1 cellular context compared by ENCODE assay signal in the genomic region with DNA sequence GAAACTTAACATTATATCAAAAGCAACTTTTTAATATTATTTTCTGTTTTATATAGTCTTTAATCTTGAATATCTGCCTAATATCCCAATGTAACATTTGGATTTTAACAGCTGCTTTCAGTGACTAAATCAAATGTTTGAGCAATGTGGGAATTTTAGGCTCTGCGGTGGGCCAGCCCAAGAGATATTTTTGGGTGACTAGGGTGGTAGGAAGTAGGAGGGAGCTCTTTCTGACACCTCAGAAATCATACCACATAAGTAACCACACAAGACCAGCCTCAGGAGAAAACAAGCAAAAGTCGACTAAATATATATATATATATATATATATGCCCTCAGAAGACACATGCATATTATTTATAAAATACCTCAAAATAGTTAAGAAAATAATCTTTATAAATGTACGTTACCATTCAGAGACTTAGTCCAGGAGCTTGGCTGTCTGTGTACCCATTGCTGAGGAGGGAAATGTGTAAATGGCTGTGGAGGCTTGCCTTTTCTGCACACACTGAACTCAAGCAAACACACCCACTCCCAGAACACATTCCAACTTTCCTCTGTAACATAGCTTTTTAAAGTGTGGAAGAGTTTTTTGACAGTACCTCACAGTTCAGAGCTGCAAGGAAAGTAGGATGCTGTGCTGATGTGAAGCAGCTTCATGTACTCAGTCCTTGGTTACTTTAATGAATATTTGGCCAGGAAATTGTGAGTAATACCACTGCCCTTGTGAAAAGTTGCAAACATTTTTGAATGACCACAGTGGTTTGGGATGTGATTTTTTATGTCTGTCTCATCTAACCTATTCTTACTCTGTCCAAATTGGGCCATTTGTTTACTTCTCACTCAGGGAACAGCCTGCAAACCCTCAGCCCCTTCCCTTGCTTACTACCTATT.
TF ChIP-seq lines count a peak whose summit lies in the region.

A gene with protein sequence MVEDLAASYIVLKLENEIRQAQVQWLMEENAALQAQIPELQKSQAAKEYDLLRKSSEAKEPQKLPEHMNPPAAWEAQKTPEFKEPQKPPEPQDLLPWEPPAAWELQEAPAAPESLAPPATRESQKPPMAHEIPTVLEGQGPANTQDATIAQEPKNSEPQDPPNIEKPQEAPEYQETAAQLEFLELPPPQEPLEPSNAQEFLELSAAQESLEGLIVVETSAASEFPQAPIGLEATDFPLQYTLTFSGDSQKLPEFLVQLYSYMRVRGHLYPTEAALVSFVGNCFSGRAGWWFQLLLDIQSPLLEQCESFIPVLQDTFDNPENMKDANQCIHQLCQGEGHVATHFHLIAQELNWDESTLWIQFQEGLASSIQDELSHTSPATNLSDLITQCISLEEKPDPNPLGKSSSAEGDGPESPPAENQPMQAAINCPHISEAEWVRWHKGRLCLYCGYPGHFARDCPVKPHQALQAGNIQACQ (minus strand): TSS at position 478 of the 894 bp plus-strand sequence. CDS start 908 bp downstream, outside the sequence.

TF ChIP-seq in SK-N-SH treated with all-trans-retinoic acid at 6 μM for 48 hours, 23 proteins besides CTCF, POLR2A, EP300 and RAD21 (continued from another document):
- TF ChIP-seq ZNF70 (CRISPR knock-in tag; IDR thresholded peaks at IDR 0.05) (no peak), OSR1 (CRISPR knock-in tag; IDR thresholded peaks at IDR 0.05) (no peak), BACH2 (CRISPR knock-in tag; IDR thresholded peaks at IDR 0.05; ENCODE audit: borderline replicate concordance) (no peak), ARNTL (CRISPR knock-in tag; IDR thresholded peaks at IDR 0.05; ENCODE audit: borderline replicate concordance, low read depth) (no peak), ZC3H10 (CRISPR knock-in tag; IDR thresholded peaks at IDR 0.05) (no peak), PPARA (CRISPR knock-in tag; IDR thresholded peaks at IDR 0.05; ENCODE audit: borderline replicate concordance) (no peak)
- TF ChIP-seq, protein P1, sequence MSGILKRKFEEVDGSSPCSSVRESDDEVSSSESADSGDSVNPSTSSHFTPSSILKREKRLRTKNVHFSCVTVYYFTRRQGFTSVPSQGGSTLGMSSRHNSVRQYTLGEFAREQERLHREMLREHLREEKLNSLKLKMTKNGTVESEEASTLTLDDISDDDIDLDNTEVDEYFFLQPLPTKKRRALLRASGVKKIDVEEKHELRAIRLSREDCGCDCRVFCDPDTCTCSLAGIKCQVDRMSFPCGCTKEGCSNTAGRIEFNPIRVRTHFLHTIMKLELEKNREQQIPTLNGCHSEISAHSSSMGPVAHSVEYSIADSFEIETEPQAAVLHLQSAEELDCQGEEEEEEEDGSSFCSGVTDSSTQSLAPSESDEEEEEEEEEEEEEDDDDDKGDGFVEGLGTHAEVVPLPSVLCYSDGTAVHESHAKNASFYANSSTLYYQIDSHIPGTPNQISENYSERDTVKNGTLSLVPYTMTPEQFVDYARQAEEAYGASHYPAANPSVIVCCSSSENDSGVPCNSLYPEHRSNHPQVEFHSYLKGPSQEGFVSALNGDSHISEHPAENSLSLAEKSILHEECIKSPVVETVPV (CRISPR knock-in tag; IDR thresholded peaks at IDR 0.05), result no peak
